In genomic region chr17:42913981-42914617, GRCh38 we compare ENCODE assay signal across 22 cellular contexts. TPM values are rescaled to one million over a fixed set of nuclear protein-coding genes. Genes with fewer than 3 reads are reported as not detected.
"Had no signal": no experiment of that assay in that cellular context is flagged by ENCODE, and none has a peak within 500 bp of the region (broad histone marks: within the 10 kb centered on the region; RNA-seq: fewer than 3 reads in every experiment).

No MANE protein-coding gene starts in this region.

- DNase-seq: effector memory CD8-positive, alpha-beta T cell; kidney; left cardiac atrium; mesendoderm; naive thymus-derived CD4-positive, alpha-beta T cell; nephron progenitor cell; posterior cingulate gyrus; stimulated activated CD4-positive, alpha-beta T cell treated with anti-CD3 and anti-CD28 coated beads, Interleukin-2, amount 100 ng/mL, for 48 hours; stimulated activated naive CD8-positive, alpha-beta T cell treated with anti-CD3 and anti-CD28 coated beads, Interleukin-15, Interleukin-2, amounts not matched to agents 100 U/mL and 50 U/mL, for 24 hours; upper lobe of left lung; uterus had no signal

- H3K36me3 ChIP-seq: esophagus muscularis mucosa, neutrophil, tibial artery, upper lobe of left lung, uterus had no signal

- H3K9me3 ChIP-seq: esophagus muscularis mucosa, neutrophil, tibial artery, upper lobe of left lung, uterus had no signal

- FAIRE-seq: colon, kidney had no signal

- H3K4me3 ChIP-seq: esophagus muscularis mucosa, hepatocyte, smooth muscle cell, tibial artery, upper lobe of left lung, uterus had no signal

- H3K27ac ChIP-seq: epithelial cell of prostate, esophagus muscularis mucosa, hepatocyte, neutrophil, tibial artery, upper lobe of left lung, uterus had no signal

- H3K4me1 ChIP-seq: uterus had no signal

- H3K27me3 ChIP-seq: esophagus muscularis mucosa, neutrophil, tibial artery, upper lobe of left lung, uterus had no signal

- ATAC-seq: effector memory CD8-positive, alpha-beta T cell; naive thymus-derived CD4-positive, alpha-beta T cell; stimulated activated naive CD8-positive, alpha-beta T cell treated with anti-CD3 and anti-CD28 coated beads, Interleukin-15, Interleukin-2, amounts not matched to agents 100 U/mL and 50 U/mL, for 24 hours had no signal

RNA-seq across cellular contexts. Expression of gene G6PC1, which starts 13.5 kb away (rescaled TPM):
- total RNA-seq: left cardiac atrium; lung microvascular endothelial cell; naive thymus-derived CD4-positive, alpha-beta T cell; osteoblast; pulmonary artery endothelial cell; smooth muscle cell; temporal lobe; upper lobe of left lung; uterus had no signal
- polyA plus RNA-seq: naive thymus-derived CD4-positive, alpha-beta T cell; smooth muscle cell had no signal
